8 cellular contexts compared by ENCODE assay signal in the genomic region with DNA sequence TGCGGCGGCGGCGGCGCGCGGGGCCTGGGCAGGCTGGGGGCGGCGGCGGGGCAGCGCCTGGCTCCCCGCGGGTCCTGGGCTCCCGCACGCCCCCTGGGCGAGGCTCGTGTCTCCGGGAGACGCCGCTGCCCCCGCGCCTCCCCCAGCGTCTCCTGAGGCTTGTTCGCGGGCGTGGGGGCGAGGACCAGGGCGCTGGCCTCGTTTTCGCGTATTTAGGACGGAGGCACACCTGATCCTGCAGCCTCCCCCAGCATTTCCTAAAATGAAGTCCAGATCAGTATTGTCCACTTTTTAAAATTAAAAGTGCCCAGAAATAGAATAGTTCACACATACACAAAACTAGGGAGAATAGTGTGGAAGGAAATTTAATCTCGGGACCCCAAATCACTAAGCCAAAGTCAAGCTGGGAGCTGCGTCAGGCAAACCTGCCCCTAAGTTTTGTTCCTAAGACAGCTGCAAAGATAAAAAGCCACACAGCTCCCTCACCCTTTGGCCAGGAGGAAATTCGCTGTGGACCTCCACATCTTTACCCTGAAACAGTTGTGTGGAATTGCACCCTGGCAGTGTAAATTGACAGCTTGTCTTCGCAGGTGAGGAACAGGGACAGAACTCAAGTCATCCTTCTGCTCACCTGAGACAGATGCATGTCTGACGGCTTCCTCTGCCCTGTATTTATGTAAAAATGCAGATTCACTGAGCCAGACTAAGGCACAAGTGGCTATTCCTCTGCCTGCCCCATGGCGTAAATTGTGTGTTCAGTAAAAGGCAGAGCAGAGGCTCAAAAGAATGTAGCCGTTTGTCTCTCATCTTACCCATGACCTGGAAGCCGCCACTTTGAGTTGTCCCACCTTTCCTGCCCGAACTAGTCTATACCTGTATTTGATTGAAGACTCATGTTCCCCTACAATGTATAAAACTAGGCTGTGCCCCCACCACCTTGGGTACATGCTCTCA. TPM values are rescaled to one million over a fixed set of nuclear protein-coding genes. Genes with fewer than 3 reads are reported as not detected.
DNase-seq lines count a peak whose midpoint lies in the region; ATAC-seq lines count a peak whose summit lies in the region.

No MANE protein-coding gene starts in this region.

- no peak for DNase-seq in activated CD4-positive, alpha-beta T cell treated with anti-CD3 and anti-CD28 coated beads, Interleukin-2, amount 10 ng/mL, durations not matched to agents 7 days and 5 days
- no peak for DNase-seq in activated CD4-positive, alpha-beta T cell treated with anti-CD3 and anti-CD28 coated beads, Interleukin-2, amount 50 U/mL, for 1 hour
- DNase-seq in kidney tubule cell (ENCODE audit: low spot score) (peak; percentile 3), NCI-H226 (no peak)

- WGBS in thymus, result 18% methylated on average over 41 of the region's 41 CpGs

- no peaks in the 10 kb centered on the region for H3K36me3 ChIP-seq in thymus (ENCODE audit: control insufficient read depth, insufficient read depth)

- peaks cover 5% of the 10 kb centered on the region for H3K4me1 ChIP-seq in thymus (ENCODE audit: control insufficient read depth, insufficient read depth, low read length)

- peak overlapping the region; percentile 74 for H3K27ac ChIP-seq in thymus (ENCODE audit: low read depth)

- peaks cover 6% of the 10 kb centered on the region for H3K27me3 ChIP-seq in thymus (ENCODE audit: control insufficient read depth, insufficient read depth)

- peak overlapping the region; percentile 74 for H3K4me3 ChIP-seq in thymus (ENCODE audit: low read length)

- no peaks in the 10 kb centered on the region for H3K27me3 Mint-ChIP-seq in activated CD4-positive, alpha-beta T cell treated with anti-CD3 and anti-CD28 coated beads, Interleukin-2, amount 10 ng/mL, durations not matched to agents 7 days and 5 days
- H3K27me3 Mint-ChIP-seq in activated naive CD8-positive, alpha-beta T cell, result no peaks in the 10 kb centered on the region

- ATAC-seq in HG03039 (IDR thresholded peaks at IDR 0.05; ENCODE audit: unreplicated experiment), result no peak
- ATAC-seq in HG02938 (IDR thresholded peaks at IDR 0.05; ENCODE audit: unreplicated experiment), result no peak

- H3K4me3 Mint-ChIP-seq in activated CD4-positive, alpha-beta T cell treated with anti-CD3 and anti-CD28 coated beads, Interleukin-2, amount 10 ng/mL, durations not matched to agents 7 days and 5 days, result peak overlapping the region; percentile 79
- H3K4me3 Mint-ChIP-seq in activated naive CD8-positive, alpha-beta T cell, result peak overlapping the region; percentile 87

- H3K9me3 ChIP-seq in thymus (ENCODE audit: control insufficient read depth), result no peaks in the 10 kb centered on the region

- CTCF ChIA-PET in activated CD4-positive, alpha-beta T cell treated with anti-CD3 and anti-CD28 coated beads, Interleukin-2, amount 10 ng/mL, durations not matched to agents 7 days and 5 days (lab: Charles Lee), result no interaction called here

- peak overlapping the region; percentile 85 for H3K27ac Mint-ChIP-seq in activated CD4-positive, alpha-beta T cell treated with anti-CD3 and anti-CD28 coated beads, Interleukin-2, amount 10 ng/mL, durations not matched to agents 7 days and 5 days
- H3K27ac Mint-ChIP-seq in activated naive CD8-positive, alpha-beta T cell, result peak overlapping the region; percentile 78

- peaks cover 27% of the 10 kb centered on the region for H3K36me3 Mint-ChIP-seq in activated CD4-positive, alpha-beta T cell treated with anti-CD3 and anti-CD28 coated beads, Interleukin-2, amount 10 ng/mL, durations not matched to agents 7 days and 5 days (ENCODE audit: low read depth)
- peaks cover 20% of the 10 kb centered on the region for H3K36me3 Mint-ChIP-seq in activated naive CD8-positive, alpha-beta T cell

- peaks cover 4% of the 10 kb centered on the region for H3K9me3 Mint-ChIP-seq in activated CD4-positive, alpha-beta T cell treated with anti-CD3 and anti-CD28 coated beads, Interleukin-2, amount 10 ng/mL, durations not matched to agents 7 days and 5 days
- no peaks in the 10 kb centered on the region for H3K9me3 Mint-ChIP-seq in activated naive CD8-positive, alpha-beta T cell (ENCODE audit: low read depth)

- H3K4me1 Mint-ChIP-seq in activated CD4-positive, alpha-beta T cell treated with anti-CD3 and anti-CD28 coated beads, Interleukin-2, amount 10 ng/mL, durations not matched to agents 7 days and 5 days, result peaks cover 37% of the 10 kb centered on the region
- peaks cover 53% of the 10 kb centered on the region for H3K4me1 Mint-ChIP-seq in activated naive CD8-positive, alpha-beta T cell (ENCODE audit: low read depth)

- POLR2A ChIA-PET in activated CD4-positive, alpha-beta T cell treated with anti-CD3 and anti-CD28 coated beads, Interleukin-2, amount 10 ng/mL, durations not matched to agents 7 days and 5 days (lab: Charles Lee), result interaction anchor here (0.6 kb wide), 1 partner anchor 157 kb away, joined by 3 read pairs; no protein-coding TSS in a partner anchor

RNA-seq across cellular contexts. Expression of gene GALNT11, which starts 0.7 kb away (rescaled TPM):
- total RNA-seq in activated CD4-positive, alpha-beta T cell treated with anti-CD3 and anti-CD28 coated beads, Interleukin-2, amount 10 ng/mL, durations not matched to agents 7 days and 5 days, result 10 to 100 TPM; 17.3 to 18.9 TPM
- polyA plus RNA-seq in thymus, result 32.0 TPM
